ENCODE assay signal across 16 cellular contexts in the genomic region with DNA sequence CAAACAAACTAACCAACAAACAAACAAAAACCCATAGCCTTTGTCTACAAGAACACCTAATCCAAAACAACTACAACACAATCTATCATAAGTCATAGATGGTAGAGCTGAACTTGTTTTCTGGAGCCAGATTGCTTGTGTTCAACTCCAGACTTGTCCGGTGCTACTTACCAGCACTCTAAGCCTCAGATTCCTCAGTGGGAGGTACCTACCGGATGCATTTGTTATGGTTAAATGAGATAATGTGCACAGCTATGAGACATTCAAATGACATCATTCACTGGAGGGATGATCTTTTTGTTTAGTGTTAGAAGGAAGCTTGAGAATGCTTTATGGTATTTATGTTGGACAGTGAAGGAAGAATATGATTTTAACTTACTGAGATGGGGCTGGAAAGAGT.
DNase-seq lines count a peak whose midpoint lies in the region; ATAC-seq and TF ChIP-seq lines count a peak whose summit lies in the region.
"Had no signal": no experiment of that assay in that cellular context is flagged by ENCODE, and none has a peak within 500 bp of the region (broad histone marks: within the 10 kb centered on the region; RNA-seq: fewer than 3 reads in every experiment).

No MANE protein-coding gene starts in this region.

- dilution Hi-C loops in mammary epithelial cell (cut with HindIII; ENCODE audit: low sequenced_read_pairs) = no loop called here

- no peaks in the 10 kb centered on the region for H3K79me2 ChIP-seq in mammary epithelial cell (ENCODE audit: insufficient read depth, low read length)

- BruUV-seq in mammary epithelial cell (replicated peaks; lab: Mats Ljungman, UMichigan) = no TSS peak

- H3K4me3 ChIP-seq in mammary epithelial cell (replicated peaks in 1 of 3; ENCODE audit: insufficient read depth in 1 of 3, low read depth in 2 of 3, low read length in 3 of 3) (no peak overlapping the region), breast epithelium (no peak overlapping the region), astrocyte of the spinal cord (ENCODE audit: low read depth, low read length) (no peak overlapping the region)
- H3K4me3 ChIP-seq: BLaER1 had no signal

- no peak for TF ChIP-seq CTCF in mammary epithelial cell (conservative IDR thresholded peaks at IDR 0.05 in 1 of 2, IDR thresholded peaks at IDR 0.05 in 1 of 2; ENCODE audit: extremely low read depth in 1 of 2, insufficient read depth in 1 of 2, low read depth in 1 of 2, low read length in 2 of 2)
- no peak for TF ChIP-seq CTCF in breast epithelium (IDR thresholded peaks at IDR 0.05)
- TF ChIP-seq CTCF in astrocyte of the spinal cord (IDR thresholded peaks at IDR 0.05; ENCODE audit: low read depth, low read length) = no peak

- peak; percentile 93 for ATAC-seq in esophagus mucosa
- no peak for ATAC-seq in HG03139 (IDR thresholded peaks at IDR 0.05; ENCODE audit: unreplicated experiment)

- CTCF ChIA-PET in mammary epithelial cell (lab: Charles Lee; ENCODE audit: low non-redundant PET) = no interaction called here

- no peaks in the 10 kb centered on the region for H4K20me1 ChIP-seq in mammary epithelial cell (ENCODE audit: insufficient read depth, low read length)
- H4K20me1 ChIP-seq: BLaER1 had no signal

- H3K27me3 ChIP-seq in mammary epithelial cell (ENCODE audit: insufficient read depth, low read length) (no peaks in the 10 kb centered on the region), breast epithelium (no peaks in the 10 kb centered on the region)
- H3K27me3 ChIP-seq: BLaER1 had no signal

- H3K27ac ChIP-seq in mammary epithelial cell (ENCODE audit: insufficient read depth, low read depth, low read length) (no peak overlapping the region), breast epithelium (no peak overlapping the region)
- H3K27ac ChIP-seq: 22Rv1, BLaER1 had no signal

- no peak overlapping the region for H3K4me2 ChIP-seq in mammary epithelial cell (ENCODE audit: insufficient read depth, low read depth, low read length)
- H3K4me2 ChIP-seq: BLaER1 had no signal

- no peaks in the 10 kb centered on the region for H3K36me3 ChIP-seq in mammary epithelial cell (ENCODE audit: insufficient read depth, low read length)
- H3K36me3 ChIP-seq in breast epithelium = no peaks in the 10 kb centered on the region
- H3K36me3 ChIP-seq: BLaER1 had no signal

- DNase-seq in mammary epithelial cell (peak; percentile 25), breast epithelium (ENCODE audit: low spot score in 2 of 2) (no peak), astrocyte of the spinal cord (ENCODE audit: low read depth, low spot score) (peak; percentile 10)
- DNase-seq in NK-92 treated with Interleukin-12 subunit alpha and Interleukin-12 subunit beta, amount 100 ng/mL, for 24 hours (lab: John Stamatoyannopoulos, UW) = no peak
- DNase-seq in stimulated activated CD4-positive, alpha-beta T cell treated with anti-CD3 and anti-CD28 coated beads, Interleukin-2, amount 100 ng/mL, for 24 hours = no peak
- DNase-seq: AML-193; Caco-2; CD8-positive, alpha-beta memory T cell; DND-41; GF-D8; HCEC 1CT; HFFc6 had no signal

- TF ChIP-seq POLR2A in breast epithelium (IDR thresholded peaks at IDR 0.05) = no peak

- 100% methylated on average over 2 of the region's 2 CpGs for WGBS in mammary epithelial cell (ENCODE audit: low coverage, missing lambda C conversion rate)

- H3K9me3 ChIP-seq in mammary epithelial cell (replicated peaks; ENCODE audit: insufficient read depth, low read length) = no peaks in the 10 kb centered on the region
- H3K9me3 ChIP-seq in breast epithelium = no peaks in the 10 kb centered on the region
- H3K9me3 ChIP-seq: BLaER1, Caco-2 had no signal

- H3K9ac ChIP-seq in mammary epithelial cell (ENCODE audit: insufficient read depth, low read length) = no peak overlapping the region
- H3K9ac ChIP-seq: BLaER1 had no signal

- intact Hi-C loops in mammary epithelial cell (cut with micrococcal nuclease) = no loop called here
- intact Hi-C loops in breast epithelium (cut with DNase I; ENCODE audit: low total_unique reads) = no loop called here

- no peak overlapping the region for H2AFZ ChIP-seq in mammary epithelial cell (ENCODE audit: low read depth, low read length)

- H3K4me1 ChIP-seq in mammary epithelial cell (ENCODE audit: insufficient read depth, low read length) = no peaks in the 10 kb centered on the region
- H3K4me1 ChIP-seq in breast epithelium = no peaks in the 10 kb centered on the region
- H3K4me1 ChIP-seq: BLaER1, Caco-2 had no signal

- in situ Hi-C loops in mammary epithelial cell (cut with MboI; ENCODE audit: low sequenced_read_pairs in 2 of 2) = no loop called here
- in situ Hi-C loops in astrocyte of the spinal cord (cut with HindIII; ENCODE audit: low sequenced_read_pairs) = no loop called here

Comparison
In these comparisons a context has a peak if more than half of its experiments do, and no peak if none do; other contexts are left out.
1. DNase-seq: peak in mammary epithelial cell (single experiment) and astrocyte of the spinal cord (single experiment); none in breast epithelium (0 of 2), NK-92 treated with Interleukin-12 subunit alpha and Interleukin-12 subunit beta, amount 100 ng/mL, for 24 hours (single experiment) and stimulated activated CD4-positive, alpha-beta T cell treated with anti-CD3 and anti-CD28 coated beads, Interleukin-2, amount 100 ng/mL, for 24 hours (0 of 2).